ENCODE assay signal across 19 cellular contexts in genomic region chr7:34282271-34282670, GRCh38.
A peak's percentile ranks its signal among the peaks of the same experiment; 100 is the strongest.
DNase-seq lines count a peak whose midpoint lies in the region; ATAC-seq and TF ChIP-seq lines count a peak whose summit lies in the region.
"Had no signal": no experiment of that assay in that cellular context is flagged by ENCODE, and none has a peak within 500 bp of the region (broad histone marks: within the 10 kb centered on the region; RNA-seq: fewer than 3 reads in every experiment).

No MANE protein-coding gene starts in this region.

- DNase-seq in AG20443 (ENCODE audit: low spot score), result peak; percentile 19
- DNase-seq in HT1080 (ENCODE audit: low read depth), result peak; percentile 26
- peak; percentile 62 for DNase-seq in RPMI7951 (ENCODE audit: low read depth)
- peak; percentile 86 for DNase-seq in fibroblast of the aortic adventitia (ENCODE audit: low read depth)
- DNase-seq in activated naive CD4-positive, alpha-beta T cell treated with anti-CD3 and anti-CD28 coated beads, Interleukin-2, amount 50 U/mL, for 72 hours (ENCODE audit: low spot score in 2 of 2), result no peak
- DNase-seq in DMS153 (lab: John Stamatoyannopoulos, UW), result no peak
- DNase-seq in head of caudate nucleus, result no peak
- DNase-seq in nucleus accumbens (lab: John Stamatoyannopoulos, UW), result no peak
- DNase-seq: C1 segment of cervical spinal cord; Calu3; CD4-positive, alpha-beta memory T cell; COR-L47; DND-41; EL; GDM1; H9 had no signal

- H3K9me3 Mint-ChIP-seq in activated naive CD4-positive, alpha-beta T cell treated with anti-CD3 and anti-CD28 coated beads, Interleukin-2, amount 50 U/mL, for 72 hours, result peaks cover 8 to 9% of the 10 kb centered on the region in 2 donors

- no peak overlapping the region for H3K4me3 ChIP-seq in fibroblast of the aortic adventitia (ENCODE audit: low read depth, low read length)
- H3K4me3 ChIP-seq: GM12878, GM23338 had no signal

- no peak for TF ChIP-seq CTCF in fibroblast of the aortic adventitia (IDR thresholded peaks at IDR 0.05; ENCODE audit: insufficient read depth, low read length)

- ATAC-seq in activated naive CD4-positive, alpha-beta T cell treated with anti-CD3 and anti-CD28 coated beads, Interleukin-2, amount 50 U/mL, for 72 hours, result no peak
- ATAC-seq: GM12878, GM23338, HCT116 had no signal

- no peaks in the 10 kb centered on the region for H3K36me3 Mint-ChIP-seq in activated naive CD4-positive, alpha-beta T cell treated with anti-CD3 and anti-CD28 coated beads, Interleukin-2, amount 50 U/mL, for 72 hours
- H3K36me3 Mint-ChIP-seq: CD4-positive, alpha-beta memory T cell had no signal

- no peak overlapping the region for H3K27ac Mint-ChIP-seq in activated naive CD4-positive, alpha-beta T cell treated with anti-CD3 and anti-CD28 coated beads, Interleukin-2, amount 50 U/mL, for 72 hours
- H3K27ac Mint-ChIP-seq: CD4-positive, alpha-beta memory T cell; GM23338; H9 had no signal

- intact Hi-C loops in head of caudate nucleus (cut with DNase I), result no loop called here

Comparison
In these comparisons a context has a peak if more than half of its experiments do, and no peak if none do; other contexts are left out.
1. DNase-seq: peak in AG20443 (single experiment), HT1080 (single experiment), RPMI7951 (single experiment) and fibroblast of the aortic adventitia (single experiment); none in activated naive CD4-positive, alpha-beta T cell treated with anti-CD3 and anti-CD28 coated beads, Interleukin-2, amount 50 U/mL, for 72 hours (0 of 2), DMS153 (single experiment), head of caudate nucleus (0 of 42) and nucleus accumbens (0 of 56).